ENCODE assay signal across 22 cellular contexts in the genomic region with DNA sequence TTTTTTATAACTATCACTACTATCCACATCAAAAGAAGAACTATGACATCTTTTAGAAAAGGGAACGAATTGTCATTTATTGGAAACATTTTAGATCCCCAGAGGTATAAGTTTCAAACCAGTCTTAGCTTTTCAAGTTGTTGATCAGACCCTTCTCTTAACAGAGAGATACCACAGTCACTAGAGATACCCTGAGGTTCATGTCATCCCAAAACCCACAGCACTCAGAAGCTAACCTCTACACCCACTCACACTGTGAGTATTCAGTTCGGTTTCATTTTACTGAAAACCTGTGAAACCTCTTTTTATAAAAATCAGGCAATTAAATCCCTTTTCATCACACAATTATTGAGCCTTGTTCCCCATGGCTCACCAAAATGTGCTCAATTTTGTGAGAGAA.
DNase-seq lines count a peak whose midpoint lies in the region; ATAC-seq, FAIRE-seq and TF ChIP-seq lines count a peak whose summit lies in the region.
"Had no signal": no experiment of that assay in that cellular context is flagged by ENCODE, and none has a peak within 500 bp of the region (broad histone marks: within the 10 kb centered on the region; RNA-seq: fewer than 3 reads in every experiment).

No MANE protein-coding gene starts in this region.

- peak overlapping the region; percentile 8; the same call in 1 of the 2 replicates for H2AFZ ChIP-seq in Loucy (ENCODE audit: low read length)
- no peak overlapping the region for H2AFZ ChIP-seq in astrocyte (ENCODE audit: low read depth, low read length)
- H2AFZ ChIP-seq: GM23338 had no signal

- no peak for FAIRE-seq in astrocyte (lab: Jason Lieb, UNC)
- FAIRE-seq: A549, urothelium cell line had no signal

- H3K9ac ChIP-seq in Loucy (ENCODE audit: low read depth, low read length, poor library complexity, severe bottlenecking) (no peak overlapping the region), astrocyte (ENCODE audit: low read length) (no peak overlapping the region)

- no peak overlapping the region for H3K27ac ChIP-seq in astrocyte (ENCODE audit: low read depth, low read length)
- H3K27ac ChIP-seq: A549, lower lobe of right lung, psoas muscle had no signal

- H3K4me1 ChIP-seq in Loucy (ENCODE audit: insufficient read depth, low read length, poor library complexity, severe bottlenecking) (peaks cover 18% of the 10 kb centered on the region), astrocyte (ENCODE audit: insufficient read depth, low read length) (no peaks in the 10 kb centered on the region)
- H3K4me1 ChIP-seq: lower lobe of right lung, psoas muscle had no signal

- H3K27ac Mint-ChIP-seq in activated CD4-positive, alpha-beta T cell treated with anti-CD3 and anti-CD28 coated beads, Interleukin-2, amount 10 ng/mL, durations not matched to agents 24 days and 14 days, result peak overlapping the region; percentile 62
- H3K27ac Mint-ChIP-seq in astrocyte (ENCODE audit: unreplicated experiment), result peak overlapping the region; percentile 30
- H3K27ac Mint-ChIP-seq: GM23338 had no signal

- H3K4me1 Mint-ChIP-seq in activated CD4-positive, alpha-beta T cell treated with anti-CD3 and anti-CD28 coated beads, Interleukin-2, amount 10 ng/mL, durations not matched to agents 24 days and 14 days, result peaks cover 25% of the 10 kb centered on the region
- H3K4me1 Mint-ChIP-seq in astrocyte (ENCODE audit: low read depth, unreplicated experiment), result peaks cover 4% of the 10 kb centered on the region

- peak overlapping the region; percentile 55 for H3K4me3 Mint-ChIP-seq in activated CD4-positive, alpha-beta T cell treated with anti-CD3 and anti-CD28 coated beads, Interleukin-2, amount 10 ng/mL, durations not matched to agents 24 days and 14 days
- H3K4me3 Mint-ChIP-seq in astrocyte (ENCODE audit: unreplicated experiment), result no peak overlapping the region
- H3K4me3 Mint-ChIP-seq: GM23338 had no signal

- TF ChIP-seq CTCF in Loucy (conservative IDR thresholded peaks at IDR 0.05; ENCODE audit: low read length) (no peak), astrocyte (IDR thresholded peaks at IDR 0.05; ENCODE audit: insufficient read depth, low read depth, low read length) (no peak)

- no peaks in the 10 kb centered on the region for H3K9me2 ChIP-seq in Loucy (replicated peaks; ENCODE audit: low read depth, low read length)

- DNase-seq in activated CD4-positive, alpha-beta T cell treated with anti-CD3 and anti-CD28 coated beads, Interleukin-2, amount 10 ng/mL, durations not matched to agents 24 days and 14 days, result no peak
- DNase-seq in activated CD4-positive, alpha-beta T cell treated with anti-CD3 and anti-CD28 coated beads, Interleukin-2, amount 50 U/mL, for 1 hour, result no peak
- DNase-seq in astrocyte (ENCODE audit: low read depth) (no peak), amygdala (lab: John Stamatoyannopoulos, UW) (no peak), NCI-H510A treated with DMSO at 0.1 percent for 48 hours (lab: John Stamatoyannopoulos, UW) (no peak)
- DNase-seq: BE2C; cerebellar nuclear complex; effector CD8-positive, alpha-beta T cell; foreskin melanocyte; hypothalamus; islet precursor cell; lower lobe of right lung; NCI-H146; NCI-H2171; psoas muscle had no signal

- H3K4me2 ChIP-seq in Loucy (ENCODE audit: low read depth, low read length, poor library complexity, severe bottlenecking) (no peak overlapping the region), astrocyte (ENCODE audit: low read length) (no peak overlapping the region)
- H3K4me2 ChIP-seq: A549, GM23338 had no signal

- H3K27me3 ChIP-seq in Loucy (ENCODE audit: insufficient read depth, low read length, poor library complexity, severe bottlenecking) (no peaks in the 10 kb centered on the region), astrocyte (ENCODE audit: insufficient read depth, low read length) (no peaks in the 10 kb centered on the region)
- H3K27me3 ChIP-seq: BE2C had no signal

- ATAC-seq in GM18867 (IDR thresholded peaks at IDR 0.05; ENCODE audit: unreplicated experiment) (peak; percentile 52), GM18519 (IDR thresholded peaks at IDR 0.05; ENCODE audit: low FRiP score, unreplicated experiment) (no peak)
- ATAC-seq: A549, lower lobe of right lung, Right ventricle myocardium inferior had no signal

- H3K9me3 ChIP-seq in Loucy (ENCODE audit: insufficient read depth, low read depth, low read length), result no peaks in the 10 kb centered on the region
- H3K9me3 ChIP-seq in astrocyte (ENCODE audit: insufficient read depth, low read depth, low read length), result no peaks in the 10 kb centered on the region
- H3K9me3 ChIP-seq: A549, BE2C, lower lobe of right lung, psoas muscle had no signal

- peaks cover 10% of the 10 kb centered on the region for H3K9me3 Mint-ChIP-seq in activated CD4-positive, alpha-beta T cell treated with anti-CD3 and anti-CD28 coated beads, Interleukin-2, amount 10 ng/mL, durations not matched to agents 24 days and 14 days
- H3K9me3 Mint-ChIP-seq in astrocyte (ENCODE audit: unreplicated experiment), result no peaks in the 10 kb centered on the region
- H3K9me3 Mint-ChIP-seq: GM23338 had no signal

- intact Hi-C loops in activated CD4-positive, alpha-beta T cell treated with anti-CD3 and anti-CD28 coated beads, Interleukin-2, amount 10 ng/mL, durations not matched to agents 24 days and 14 days (cut with micrococcal nuclease), result loop anchor here (1.0 to 10.0 kb wide), 9 partner anchors 113 to 1958 kb away; partner anchors contain the start of genes INO80C, KIAA1328, RMP24 and RPRD1A

- H3K27me3 Mint-ChIP-seq in activated CD4-positive, alpha-beta T cell treated with anti-CD3 and anti-CD28 coated beads, Interleukin-2, amount 10 ng/mL, durations not matched to agents 24 days and 14 days, result peaks cover 6% of the 10 kb centered on the region
- H3K27me3 Mint-ChIP-seq in astrocyte (ENCODE audit: low read depth, unreplicated experiment), result no peaks in the 10 kb centered on the region

- no peaks in the 10 kb centered on the region for H3K79me2 ChIP-seq in Loucy (ENCODE audit: insufficient read depth, low read length)
- no peaks in the 10 kb centered on the region for H3K79me2 ChIP-seq in astrocyte (ENCODE audit: insufficient read depth, low read length)

- H3K4me3 ChIP-seq in Loucy (ENCODE audit: low read length, poor library complexity, severe bottlenecking), result no peak overlapping the region
- H3K4me3 ChIP-seq in astrocyte (ENCODE audit: insufficient read depth, low read depth, low read length), result no peak overlapping the region
- H3K4me3 ChIP-seq: A549, GM23338, lower lobe of right lung, psoas muscle had no signal

- no peaks in the 10 kb centered on the region for H3F3A ChIP-seq in Loucy (ENCODE audit: low read depth)

- H3K36me3 ChIP-seq in Loucy (ENCODE audit: insufficient read depth, low read length), result no peaks in the 10 kb centered on the region
- no peaks in the 10 kb centered on the region for H3K36me3 ChIP-seq in astrocyte (ENCODE audit: insufficient read depth, low read length)
- H3K36me3 ChIP-seq: BE2C, lower lobe of right lung had no signal

- H4K20me1 ChIP-seq in Loucy (ENCODE audit: insufficient read depth, low read length, poor library complexity, severe bottlenecking) (no peaks in the 10 kb centered on the region), astrocyte (ENCODE audit: insufficient read depth, low read length) (no peaks in the 10 kb centered on the region)

- H3K36me3 Mint-ChIP-seq in activated CD4-positive, alpha-beta T cell treated with anti-CD3 and anti-CD28 coated beads, Interleukin-2, amount 10 ng/mL, durations not matched to agents 24 days and 14 days (ENCODE audit: low read depth), result peaks cover 2% of the 10 kb centered on the region
- H3K36me3 Mint-ChIP-seq in astrocyte (ENCODE audit: low read depth, unreplicated experiment), result no peaks in the 10 kb centered on the region
